Comparison of ENCODE assay signal across 9 cellular contexts in genomic region chr11:68546555-68546954, GRCh38.
DNase-seq lines count a peak whose midpoint lies in the region; ATAC-seq, FAIRE-seq and TF ChIP-seq lines count a peak whose summit lies in the region.
"Had no signal": no experiment of that assay in that cellular context is flagged by ENCODE, and none has a peak within 500 bp of the region (broad histone marks: within the 10 kb centered on the region; RNA-seq: fewer than 3 reads in every experiment).

No MANE protein-coding gene starts in this region.

- peaks cover 5% of the 10 kb centered on the region; the same call in 1 of the 2 replicates for H4K20me1 ChIP-seq in K562 (replicated peaks; ENCODE audit: control insufficient read depth, insufficient read depth, low read length)

- H3K79me2 ChIP-seq in K562 (ENCODE audit: control insufficient read depth, insufficient read depth, low read length) = peaks cover 23% of the 10 kb centered on the region; the same call in 1 of the 3 replicates

- H3K27ac Mint-ChIP-seq in CD4-positive, CD25-positive, alpha-beta regulatory T cell = peak overlapping the region in 2 of 3 donors; percentile 1 to 18
- H3K27ac Mint-ChIP-seq in IgD-negative memory B cell (peak overlapping the region; percentile 25 to 60 (median 32)), chondrocyte (ENCODE audit: unreplicated experiment) (no peak overlapping the region)

- H3K4me1 ChIP-seq in CD4-positive, CD25-positive, alpha-beta regulatory T cell (ENCODE audit: control insufficient read depth, insufficient read depth, low read length, poor library complexity, severe bottlenecking) = peaks cover 29% of the 10 kb centered on the region
- H3K4me1 ChIP-seq in K562 (replicated peaks in 1 of 2; ENCODE audit: control insufficient read depth in 2 of 2, insufficient read depth in 2 of 2, low read length in 2 of 2) = 0 out of 5 replicates have a peak, but pooled peaks cover 0 to 3% of the 10 kb centered on the region in 2 experiments
- peaks cover 4 to 72% (median 57%) of the 10 kb centered on the region in 4 donors for H3K4me1 ChIP-seq in sigmoid colon

- TF ChIP-seq POLR2A in K562 (conservative IDR thresholded peaks at IDR 0.05) (no peak), sigmoid colon (IDR thresholded peaks at IDR 0.05) (no peak), GM12891 (IDR thresholded peaks at IDR 0.05; ENCODE audit: low read depth, low read length) (no peak)

- no peak overlapping the region for H3K4me3 ChIP-seq in CD4-positive, CD25-positive, alpha-beta regulatory T cell (ENCODE audit: low read depth, low read length)
- H3K4me3 ChIP-seq in K562 (no peak overlapping the region), sigmoid colon (no peak overlapping the region)

- peaks cover 85% of the 10 kb centered on the region for H3K36me3 ChIP-seq in CD4-positive, CD25-positive, alpha-beta regulatory T cell (ENCODE audit: control insufficient read depth, insufficient read depth, low read length)
- H3K36me3 ChIP-seq in K562 (ENCODE audit: control insufficient read depth, insufficient read depth, low read length) = peaks cover 92% of the 10 kb centered on the region
- H3K36me3 ChIP-seq in sigmoid colon = peaks cover 0 to 46% (median 8%) of the 10 kb centered on the region in 4 donors

- peak in 1 of 3 donors; percentile 10 for DNase-seq in CD4-positive, CD25-positive, alpha-beta regulatory T cell
- DNase-seq in K562 (ENCODE audit: extremely low read depth in 1 of 4, low spot score in 3 of 4) (peak in 2 of 4 experiments; percentile 41), myocyte (ENCODE audit: low read depth) (peak; percentile 29), sigmoid colon (no peak), GM12891 (ENCODE audit: insufficient read length, low spot score) (no peak), superior temporal gyrus (ENCODE audit: extremely low spot score) (no peak), chondrocyte (ENCODE audit: low spot score) (no peak)
- DNase-seq: activated CD4-positive, CD25-positive, alpha-beta regulatory T cell treated with anti-CD3 and anti-CD28 coated beads, Interleukin-2, amount 50 U/mL, for 72 hours had no signal

- no peak for TF ChIP-seq RAD21 in K562 (CRISPR knock-in tag; conservative IDR thresholded peaks at IDR 0.05 in 1 of 2, IDR thresholded peaks at IDR 0.05 in 1 of 2)

- H3K4me3 Mint-ChIP-seq in CD4-positive, CD25-positive, alpha-beta regulatory T cell = no peak overlapping the region
- H3K4me3 Mint-ChIP-seq in IgD-negative memory B cell (no peak overlapping the region), chondrocyte (ENCODE audit: unreplicated experiment) (no peak overlapping the region)

- TF ChIP-seq EP300 in K562 (IDR thresholded peaks at IDR 0.05; ENCODE audit: low read length) (no peak), sigmoid colon (IDR thresholded peaks at IDR 0.05) (no peak)

- no peak for FAIRE-seq in K562 (lab: Jason Lieb, UNC)
- no peak for FAIRE-seq in GM12891 (lab: Jason Lieb, UNC)

- TF ChIP-seq CTCF in K562 (IDR thresholded peaks at IDR 0.05 in 2 of 3, conservative IDR thresholded peaks at IDR 0.05 in 1 of 3; ENCODE audit: insufficient read depth in 2 of 3, low read depth in 1 of 3, low read length in 3 of 3) = no peak
- TF ChIP-seq CTCF in sigmoid colon (IDR thresholded peaks at IDR 0.05) = no peak
- no peak for TF ChIP-seq CTCF in chondrocyte (IDR thresholded peaks at IDR 0.05)

- no peak overlapping the region for H3K27ac ChIP-seq in CD4-positive, CD25-positive, alpha-beta regulatory T cell (ENCODE audit: insufficient read depth, low read length, poor library complexity, severe bottlenecking)
- H3K27ac ChIP-seq in K562 (ENCODE audit: extremely low read depth, low read depth, low read length) (peak overlapping the region; percentile 13; the same call in 1 of the 3 replicates), sigmoid colon (peak overlapping the region in 1 of 4 donors; percentile 27)

- POLR2A ChIA-PET in K562 (lab: Yijun Ruan, JAX) = interaction anchor here (0.6 kb wide), 1 partner anchor 659 kb away, joined by 3 read pairs; no protein-coding TSS in a partner anchor

- no peak overlapping the region for H3K4me2 ChIP-seq in K562 (ENCODE audit: insufficient read depth, low read length)

- no peak overlapping the region for H3K9ac ChIP-seq in K562 (ENCODE audit: insufficient read depth in 1 of 2, low read depth in 2 of 2, low read length in 2 of 2)

- CTCF ChIA-PET in K562 (lab: Yijun Ruan, JAX; ENCODE audit: low intra/inter-chr PET ratio) = no interaction called here

- in situ Hi-C loops in K562 (cut with MboI) = no loop called here

- no peak overlapping the region for H2AFZ ChIP-seq in K562 (ENCODE audit: low read depth, low read length)

- BruUV-seq in K562 (replicated peaks; lab: Mats Ljungman, UMichigan) = no TSS peak

- no peaks in the 10 kb centered on the region for H3K27me3 ChIP-seq in CD4-positive, CD25-positive, alpha-beta regulatory T cell (ENCODE audit: control insufficient read depth, insufficient read depth, low read length)
- H3K27me3 ChIP-seq in K562 (ENCODE audit: control insufficient read depth in 2 of 2, insufficient read depth in 2 of 2, low read length in 2 of 2) (no peaks in the 10 kb centered on the region), sigmoid colon (no peaks in the 10 kb centered on the region)

- H3K9me1 ChIP-seq in K562 (ENCODE audit: control insufficient read depth, insufficient read depth, low read length) = peaks cover under 1% of the 10 kb centered on the region

- 70% methylated on average over 4 of the region's 4 CpGs for WGBS in K562 (ENCODE audit: insufficient coverage, low coverage, missing lambda C conversion rate)
- WGBS in sigmoid colon, 2 donors = 88 to 90% methylated on average over 4 of the region's 4 CpGs

- H3K4me1 Mint-ChIP-seq in CD4-positive, CD25-positive, alpha-beta regulatory T cell = peaks cover 32 to 86% (median 55%) of the 10 kb centered on the region in 4 donors
- peaks cover 7 to 29% (median 19%) of the 10 kb centered on the region in 3 donors for H3K4me1 Mint-ChIP-seq in IgD-negative memory B cell
- peaks cover 54% of the 10 kb centered on the region for H3K4me1 Mint-ChIP-seq in chondrocyte (ENCODE audit: low read depth)

- H3K9me3 ChIP-seq in CD4-positive, CD25-positive, alpha-beta regulatory T cell (ENCODE audit: control insufficient read depth in 2 of 2, low read length in 2 of 2) = no peaks in the 10 kb centered on the region
- no peaks in the 10 kb centered on the region for H3K9me3 ChIP-seq in K562 (replicated peaks; ENCODE audit: control insufficient read depth, insufficient read depth, low read depth, low read length)
- H3K9me3 ChIP-seq in sigmoid colon = no peaks in the 10 kb centered on the region

- H3K36me3 Mint-ChIP-seq in CD4-positive, CD25-positive, alpha-beta regulatory T cell = peaks cover 40% of the 10 kb centered on the region
- H3K36me3 Mint-ChIP-seq in IgD-negative memory B cell = peaks cover 4% of the 10 kb centered on the region
- peaks cover 14% of the 10 kb centered on the region for H3K36me3 Mint-ChIP-seq in chondrocyte (ENCODE audit: low read depth)

- ATAC-seq in CD4-positive, CD25-positive, alpha-beta regulatory T cell (ENCODE audit: low read depth in 2 of 2) = no peak
- peak; percentile 71 for ATAC-seq in K562

- intact Hi-C loops in K562 (cut with micrococcal nuclease) (no loop called here), sigmoid colon (cut with DNase I) (no loop called here)

- H3K9me3 Mint-ChIP-seq in CD4-positive, CD25-positive, alpha-beta regulatory T cell = no peaks in the 10 kb centered on the region
- H3K9me3 Mint-ChIP-seq in IgD-negative memory B cell = no peaks in the 10 kb centered on the region
- H3K9me3 Mint-ChIP-seq in chondrocyte (ENCODE audit: low read depth) = no peaks in the 10 kb centered on the region

- no peaks in the 10 kb centered on the region for H3K27me3 Mint-ChIP-seq in CD4-positive, CD25-positive, alpha-beta regulatory T cell
- H3K27me3 Mint-ChIP-seq in IgD-negative memory B cell (no peaks in the 10 kb centered on the region), chondrocyte (ENCODE audit: low read depth) (no peaks in the 10 kb centered on the region)

TF ChIP-seq in K562, 482 proteins besides CTCF, POLR2A, EP300 and RAD21 (continues in another document):
- TF ChIP-seq JUND (IDR thresholded peaks at IDR 0.05; ENCODE audit: borderline replicate concordance, low read depth, low read length) = 0 out of 2 replicates have a peak, but pooled peaks have one; percentile 26
- no peak for TF ChIP-seq JUND (tag; IDR thresholded peaks at IDR 0.05; ENCODE audit: borderline replicate concordance, low read depth, low read length)
- no peak for TF ChIP-seq NR2C2 (CRISPR knock-in tag; IDR thresholded peaks at IDR 0.05)
- TF ChIP-seq NR2C2 (tag; IDR thresholded peaks at IDR 0.05) = peak; percentile 22; the same call in 1 of the 2 replicates
- no peak for TF ChIP-seq ZC3H11A (IDR thresholded peaks at IDR 0.05; ENCODE audit: low read depth, low read length)
- TF ChIP-seq MAFF (IDR thresholded peaks at IDR 0.05; ENCODE audit: low read length) = peak; percentile 27; the same call in 1 of the 2 replicates

TF ChIP-seq in GM12891, 5 proteins besides CTCF, POLR2A, EP300 and RAD21:
- TF ChIP-seq TAF1 (IDR thresholded peaks at IDR 0.05; ENCODE audit: low read depth, low read length) (no peak), POLR2AphosphoS5 (IDR thresholded peaks at IDR 0.05; ENCODE audit: low read depth, low read length) (no peak), SPI1 (IDR thresholded peaks at IDR 0.05; ENCODE audit: low read depth, low read length) (no peak)
